ENCODE assay signal across 1 cellular context in genomic region chr15:43209059-43209824, GRCh38.
TF ChIP-seq lines count a peak whose summit lies in the region.

No MANE protein-coding gene starts in this region.

TF ChIP-seq in HepG2, 621 proteins besides CTCF, POLR2A, EP300 and RAD21:
- TF ChIP-seq ZBTB4 (CRISPR knock-in tag; IDR thresholded peaks at IDR 0.05; ENCODE audit: borderline replicate concordance) (no peak), ZNF383 (CRISPR knock-in tag; IDR thresholded peaks at IDR 0.05; ENCODE audit: borderline replicate concordance) (no peak), SMC3 (IDR thresholded peaks at IDR 0.05; ENCODE audit: low read length) (peak; percentile 31), TRIM22 (IDR thresholded peaks at IDR 0.05) (no peak), MYNN (CRISPR knock-in tag; IDR thresholded peaks at IDR 0.05; ENCODE audit: low read depth) (no peak), XRCC5 (optimal IDR thresholded peaks at IDR 0.05; ENCODE audit: low read length) (peak; percentile 32), WIZ (CRISPR knock-in tag; IDR thresholded peaks at IDR 0.05) (no peak), HOXA3 (CRISPR knock-in tag; IDR thresholded peaks at IDR 0.05) (no peak), TAF1 (CRISPR knock-in tag; IDR thresholded peaks at IDR 0.05) (no peak), STAG1 (CRISPR knock-in tag; IDR thresholded peaks at IDR 0.05) (peak; percentile 66), RELA (CRISPR knock-in tag; IDR thresholded peaks at IDR 0.05) (no peak), TMF1 (CRISPR knock-in tag; IDR thresholded peaks at IDR 0.05; ENCODE audit: low read depth) (no peak), TCF7 (IDR thresholded peaks at IDR 0.05; ENCODE audit: low read depth) (no peak), ZNF792 (CRISPR knock-in tag; IDR thresholded peaks at IDR 0.05) (no peak), RFX3 (CRISPR knock-in tag; IDR thresholded peaks at IDR 0.05) (no peak), RORA (CRISPR knock-in tag; IDR thresholded peaks at IDR 0.05) (no peak), ZNF317 (CRISPR knock-in tag; IDR thresholded peaks at IDR 0.05) (no peak)
TF ChIP-seq in HepG2: peak in this region for 3.
